In the genomic region with DNA sequence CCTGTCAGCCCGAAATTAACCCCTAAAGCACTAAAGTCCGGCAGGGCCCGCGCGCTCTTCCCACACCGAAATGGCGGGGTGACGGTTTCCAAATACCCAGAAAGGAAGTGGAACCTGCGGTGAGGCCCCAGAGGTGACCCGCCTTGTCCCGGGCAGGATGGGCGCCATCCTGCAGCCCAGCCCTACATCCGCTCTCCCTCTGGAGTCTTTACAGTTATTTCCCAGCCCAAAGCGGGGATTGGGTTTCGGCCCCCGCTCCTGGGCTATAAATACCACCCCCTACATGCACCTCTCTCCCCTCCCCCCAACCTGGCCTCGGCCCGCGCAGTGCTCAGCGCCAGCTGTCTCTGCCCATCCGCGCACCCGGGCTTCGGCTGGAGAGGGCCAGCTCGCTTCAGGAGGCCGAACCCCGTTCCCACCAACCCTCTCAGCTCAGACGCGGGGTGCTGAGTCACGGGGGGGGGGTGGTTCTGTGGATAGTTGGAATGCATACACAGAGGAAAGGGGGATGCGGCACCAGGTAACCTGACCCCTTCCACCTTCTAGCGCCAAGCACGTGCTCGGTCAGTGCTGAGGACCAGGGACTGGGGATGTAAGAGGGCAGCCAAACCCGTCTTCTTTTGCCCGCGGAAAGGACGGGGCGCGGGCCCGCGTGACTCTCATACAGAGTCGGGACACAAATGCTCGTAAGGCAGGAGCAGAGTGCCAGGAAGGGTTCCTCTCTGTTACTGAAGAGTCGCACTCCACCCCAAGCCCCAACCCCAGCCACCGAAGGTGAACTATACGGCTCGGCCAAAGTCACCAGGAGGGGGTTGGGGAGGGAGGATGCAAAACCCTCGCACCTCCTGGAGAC, we compare ENCODE assay signal across 9 cellular contexts. TPM values are rescaled to one million over a fixed set of nuclear protein-coding genes. Genes with fewer than 3 reads are reported as not detected.
A peak's percentile ranks its signal among the peaks of the same experiment; 100 is the strongest.
DNase-seq lines count a peak whose midpoint lies in the region; ATAC-seq, FAIRE-seq and TF ChIP-seq lines count a peak whose summit lies in the region.
"Had no signal": no experiment of that assay in that cellular context is flagged by ENCODE, and none has a peak within 500 bp of the region (broad histone marks: within the 10 kb centered on the region; RNA-seq: fewer than 3 reads in every experiment).

TSS of gene TUBA4B (plus strand) at position 344 of the 853 bp plus-strand sequence. CDS start at position 509, 165 bp downstream.

- no peaks in the 10 kb centered on the region for H3K36me3 ChIP-seq in prostate gland

- peak; percentile 47 for DNase-seq in NCI-H345 (lab: John Stamatoyannopoulos, UW)
- DNase-seq in NCI-H345 treated with DMSO at 0.1 percent for 48 hours (lab: John Stamatoyannopoulos, UW; ENCODE audit: unreplicated experiment) = no peak
- peak; percentile 39 for DNase-seq in RCC 7860 (ENCODE audit: low spot score)
- DNase-seq in activated naive CD8-positive, alpha-beta T cell treated with anti-CD3 and anti-CD28 coated beads, Interleukin-2, amount 10 ng/mL, durations not matched to agents 7 days and 5 days = peak; percentile 78
- peak; percentile 59 for DNase-seq in left ventricle myocardium superior
- no peak for DNase-seq in prostate gland (ENCODE audit: low spot score)
- no peak for DNase-seq in SK-N-DZ (ENCODE audit: low spot score)

- no peak for TF ChIP-seq CTCF in prostate gland (IDR thresholded peaks at IDR 0.05)

- 3% methylated on average over 46 of the region's 49 CpGs for WGBS in prostate gland

- H3K36me3 Mint-ChIP-seq in activated naive CD8-positive, alpha-beta T cell treated with anti-CD3 and anti-CD28 coated beads, Interleukin-2, amount 10 ng/mL, durations not matched to agents 7 days and 5 days = peaks cover 44% of the 10 kb centered on the region

- peak within 1 kb of the TSS; percentile 90 for H3K27ac Mint-ChIP-seq in activated naive CD8-positive, alpha-beta T cell treated with anti-CD3 and anti-CD28 coated beads, Interleukin-2, amount 10 ng/mL, durations not matched to agents 7 days and 5 days

- intact Hi-C loops in left ventricle myocardium superior (cut with micrococcal nuclease) = no loop called here
- intact Hi-C loops in prostate gland (cut with DNase I) = no loop called here

- H3K9me3 Mint-ChIP-seq in activated naive CD8-positive, alpha-beta T cell treated with anti-CD3 and anti-CD28 coated beads, Interleukin-2, amount 10 ng/mL, durations not matched to agents 7 days and 5 days = no peaks in the 10 kb centered on the region

- no peaks in the 10 kb centered on the region for H3K9me3 ChIP-seq in prostate gland

- peak; percentile 16 for ATAC-seq in HG02943 (IDR thresholded peaks at IDR 0.05; ENCODE audit: low read depth, unreplicated experiment)
- peak; percentile 31 for ATAC-seq in activated naive CD8-positive, alpha-beta T cell treated with anti-CD3 and anti-CD28 coated beads, Interleukin-2, amount 10 ng/mL, durations not matched to agents 7 days and 5 days (ENCODE audit: low read depth)
- ATAC-seq in left ventricle myocardium superior = peak; percentile 53

- peaks cover 48% of the 10 kb centered on the region for H3K4me1 Mint-ChIP-seq in activated naive CD8-positive, alpha-beta T cell treated with anti-CD3 and anti-CD28 coated beads, Interleukin-2, amount 10 ng/mL, durations not matched to agents 7 days and 5 days

- no peak for FAIRE-seq in RCC 7860 (lab: Jason Lieb, UNC)
- FAIRE-seq: islet of Langerhans had no signal

- H3K4me3 Mint-ChIP-seq in activated naive CD8-positive, alpha-beta T cell treated with anti-CD3 and anti-CD28 coated beads, Interleukin-2, amount 10 ng/mL, durations not matched to agents 7 days and 5 days = peak within 1 kb of the TSS; percentile 99

- H3K4me3 ChIP-seq in prostate gland = peak within 1 kb of the TSS; percentile 64 to 67

- H3K27me3 ChIP-seq in prostate gland (replicated peaks; ENCODE audit: insufficient read depth) = no peaks in the 10 kb centered on the region

- H3K4me1 ChIP-seq in prostate gland (replicated peaks) = peaks cover 28% of the 10 kb centered on the region

- POLR2A ChIA-PET in activated naive CD8-positive, alpha-beta T cell treated with anti-CD3 and anti-CD28 coated beads, Interleukin-2, amount 10 ng/mL, durations not matched to agents 7 days and 5 days (lab: Charles Lee) = interaction anchor here (0.6 to 8.4 kb wide), 23 partner anchors 8 to 1027 kb away, joined by 3 to 83 read pairs (median 5); partner anchors contain the start of genes ABCB6, ANKZF1, ATG9A and CNPPD1

- no peaks in the 10 kb centered on the region for H3K27me3 Mint-ChIP-seq in activated naive CD8-positive, alpha-beta T cell treated with anti-CD3 and anti-CD28 coated beads, Interleukin-2, amount 10 ng/mL, durations not matched to agents 7 days and 5 days

- TF ChIP-seq POLR2A in prostate gland (IDR thresholded peaks at IDR 0.05) = peak; percentile 30

- peak within 1 kb of the TSS; percentile 84 to 94 for H3K27ac ChIP-seq in prostate gland

RNA-seq across cellular contexts. Expression of gene TUBA4B, which starts in this region (rescaled TPM):
- total RNA-seq in activated naive CD8-positive, alpha-beta T cell treated with anti-CD3 and anti-CD28 coated beads, Interleukin-2, amount 10 ng/mL, durations not matched to agents 7 days and 5 days = not detected
- total RNA-seq in left ventricle myocardium superior = not detected
- not detected for total RNA-seq in prostate gland
- not detected in 2 replicates for polyA plus RNA-seq in SK-N-DZ (2014; cell fraction: cytosol; rRNA removed)
- not detected in 2 replicates for polyA plus RNA-seq in SK-N-DZ (2014; cell fraction: nucleus; rRNA removed)

Comparison
In these comparisons a context has a peak if more than half of its experiments do, and no peak if none do; other contexts are left out.
1. DNase-seq: peak in NCI-H345 (single experiment) and RCC 7860 (single experiment); none in NCI-H345 treated with DMSO at 0.1 percent for 48 hours (single experiment), prostate gland (single experiment) and SK-N-DZ (single experiment).
2. Peak in DNase-seq and ATAC-seq in activated naive CD8-positive, alpha-beta T cell treated with anti-CD3 and anti-CD28 coated beads, Interleukin-2, amount 10 ng/mL, durations not matched to agents 7 days and 5 days; RNA of the gene not detected or under 1 TPM.
3. Peak in DNase-seq and ATAC-seq in left ventricle myocardium superior; RNA of the gene not detected or under 1 TPM.
4. Peak in every context shown above with its lines, with median percentiles within 50 percentile points of each other: ATAC-seq.